Comparison of ENCODE assay signal across 8 cellular contexts in genomic region chr1:47231314-47232186, GRCh38. TPM values are rescaled to one million over a fixed set of nuclear protein-coding genes. Genes with fewer than 3 reads are reported as not detected.
DNase-seq lines count a peak whose midpoint lies in the region; ATAC-seq and TF ChIP-seq lines count a peak whose summit lies in the region.

No MANE protein-coding gene starts in this region.

- no peak overlapping the region for H3K9ac ChIP-seq in MM.1S (ENCODE audit: low read length)

- H3K4me1 ChIP-seq in MM.1S (ENCODE audit: low read length) (no peaks in the 10 kb centered on the region), PC-9 (replicated peaks; ENCODE audit: insufficient read depth) (no peaks in the 10 kb centered on the region)

- no peaks in the 10 kb centered on the region for H3K9me2 ChIP-seq in MM.1S (replicated peaks; ENCODE audit: insufficient read depth, low read length)
- no peaks in the 10 kb centered on the region for H3K9me2 ChIP-seq in PC-9 (ENCODE audit: insufficient read depth)

- H4K20me1 ChIP-seq in MM.1S (ENCODE audit: insufficient read depth, low read length): no peaks in the 10 kb centered on the region
- no peaks in the 10 kb centered on the region for H4K20me1 ChIP-seq in PC-9 (ENCODE audit: insufficient read depth)

- H3K4me3 Mint-ChIP-seq in stimulated activated effector memory CD8-positive, alpha-beta T cell treated with anti-CD3 and anti-CD28 coated beads, Interleukin-12 subunit alpha, Interleukin-12 subunit beta, amount 100 ng/mL, for 72 hours: peak overlapping the region; percentile 74

- H3F3A ChIP-seq in MM.1S (ENCODE audit: insufficient read depth, low read length) (no peaks in the 10 kb centered on the region), PC-9 (ENCODE audit: insufficient read depth, low read depth) (no peaks in the 10 kb centered on the region)

- POLR2A ChIA-PET in PC-9 (lab: Charles Lee; ENCODE audit: unreplicated experiment): no interaction called here

- H3K4me3 ChIP-seq in kidney epithelial cell (ENCODE audit: low read depth, low read length): peak overlapping the region; percentile 15
- H3K4me3 ChIP-seq in MM.1S (ENCODE audit: low read length): no peak overlapping the region
- no peak overlapping the region for H3K4me3 ChIP-seq in PC-9

- DNase-seq in EL: peak; percentile 49
- DNase-seq in NCI-H82 (lab: John Stamatoyannopoulos, UW): peak; percentile 64
- DNase-seq in brain pericyte (ENCODE audit: low read depth, low spot score): peak; percentile 44
- no peak for DNase-seq in kidney epithelial cell (ENCODE audit: low read depth)
- DNase-seq in stimulated activated effector memory CD8-positive, alpha-beta T cell treated with anti-CD3 and anti-CD28 coated beads, Interleukin-12 subunit alpha, Interleukin-12 subunit beta, amount 100 ng/mL, for 72 hours (ENCODE audit: low spot score in 2 of 2): peak in 1 of 2 donors; percentile 61
- DNase-seq in NCI-H1694 (lab: John Stamatoyannopoulos, UW): no peak
- no peak for DNase-seq in MM.1S
- DNase-seq in PC-9: no peak

- H3K9me3 ChIP-seq in MM.1S (replicated peaks; ENCODE audit: insufficient read depth, low read length) (no peaks in the 10 kb centered on the region), PC-9 (ENCODE audit: insufficient read depth, low read depth) (no peaks in the 10 kb centered on the region)

- BruUV-seq in PC-9 (replicated peaks; lab: Mats Ljungman, UMichigan): no TSS peak

- intact Hi-C loops in PC-9 (cut with micrococcal nuclease; ENCODE audit: unreplicated experiment): no loop called here

- H3K4me1 Mint-ChIP-seq in stimulated activated effector memory CD8-positive, alpha-beta T cell treated with anti-CD3 and anti-CD28 coated beads, Interleukin-12 subunit alpha, Interleukin-12 subunit beta, amount 100 ng/mL, for 72 hours: peaks cover 32% of the 10 kb centered on the region

- H3K36me3 Mint-ChIP-seq in stimulated activated effector memory CD8-positive, alpha-beta T cell treated with anti-CD3 and anti-CD28 coated beads, Interleukin-12 subunit alpha, Interleukin-12 subunit beta, amount 100 ng/mL, for 72 hours: no peaks in the 10 kb centered on the region

- H3K27ac ChIP-seq in MM.1S (ENCODE audit: low read length): no peak overlapping the region
- H3K27ac ChIP-seq in PC-9: no peak overlapping the region

- CTCF ChIA-PET in PC-9 (lab: Charles Lee): no interaction called here

- H2AFZ ChIP-seq in MM.1S (ENCODE audit: low read length) (no peak overlapping the region), PC-9 (no peak overlapping the region)

- H3K4me2 ChIP-seq in MM.1S (ENCODE audit: low read depth, low read length): no peak overlapping the region
- H3K4me2 ChIP-seq in PC-9: no peak overlapping the region

- no peaks in the 10 kb centered on the region for H3K36me3 ChIP-seq in kidney epithelial cell (ENCODE audit: control insufficient read depth, insufficient read depth, low read length)
- H3K36me3 ChIP-seq in MM.1S (replicated peaks; ENCODE audit: insufficient read depth, low read length): no peaks in the 10 kb centered on the region
- H3K36me3 ChIP-seq in PC-9 (ENCODE audit: low read depth): no peaks in the 10 kb centered on the region

- peaks cover 70% of the 10 kb centered on the region for H3K27me3 ChIP-seq in kidney epithelial cell (ENCODE audit: control insufficient read depth, insufficient read depth, low read length)
- H3K27me3 ChIP-seq in MM.1S (replicated peaks; ENCODE audit: insufficient read depth, low read length): peaks cover 71% of the 10 kb centered on the region
- H3K27me3 ChIP-seq in PC-9 (ENCODE audit: insufficient read depth, low read depth): peaks cover 42% of the 10 kb centered on the region; the same call in 1 of the 2 replicates

- H3K27ac Mint-ChIP-seq in stimulated activated effector memory CD8-positive, alpha-beta T cell treated with anti-CD3 and anti-CD28 coated beads, Interleukin-12 subunit alpha, Interleukin-12 subunit beta, amount 100 ng/mL, for 72 hours: peak overlapping the region; percentile 16

- TF ChIP-seq CTCF in kidney epithelial cell (IDR thresholded peaks at IDR 0.05; ENCODE audit: insufficient read depth, low read length, poor library complexity, severe bottlenecking): no peak
- no peak for TF ChIP-seq CTCF in MM.1S (IDR thresholded peaks at IDR 0.05; ENCODE audit: low read length)
- no peak for TF ChIP-seq CTCF in PC-9 (conservative IDR thresholded peaks at IDR 0.05)

- no peaks in the 10 kb centered on the region for H3K9me3 Mint-ChIP-seq in stimulated activated effector memory CD8-positive, alpha-beta T cell treated with anti-CD3 and anti-CD28 coated beads, Interleukin-12 subunit alpha, Interleukin-12 subunit beta, amount 100 ng/mL, for 72 hours

- ATAC-seq in stimulated activated effector memory CD8-positive, alpha-beta T cell treated with anti-CD3 and anti-CD28 coated beads, Interleukin-12 subunit alpha, Interleukin-12 subunit beta, amount 100 ng/mL, for 72 hours: peak; percentile 29

- no peaks in the 10 kb centered on the region for H3K79me2 ChIP-seq in MM.1S (ENCODE audit: low read length)
- no peaks in the 10 kb centered on the region for H3K79me2 ChIP-seq in PC-9 (ENCODE audit: low read depth)

RNA-seq across cellular contexts. Expression of gene TAL1, which starts 0.5 kb away (rescaled TPM):
- 0.71 and 0.75 TPM in 2 replicates for total RNA-seq in kidney epithelial cell
- total RNA-seq in PC-9 (2021): not detected in 2 replicates

RNA-seq across cellular contexts. Expression of gene PDZK1IP1, which starts 41.7 kb away (rescaled TPM):
- total RNA-seq in kidney epithelial cell: 22.7 and 28.1 TPM in 2 replicates
- 6.2 and 8.5 TPM in 2 replicates for total RNA-seq in PC-9 (2021)

Comparison
In these comparisons a context has a peak if more than half of its experiments do, and no peak if none do; other contexts are left out.
1. DNase-seq: peak in EL (single experiment), NCI-H82 (single experiment) and brain pericyte (single experiment); none in kidney epithelial cell (single experiment), NCI-H1694 (single experiment), MM.1S (single experiment) and PC-9 (0 of 2).